ENCODE assay signal across 29 cellular contexts in genomic region chr7:133947458-133948044, GRCh38.
"Had no signal": no experiment of that assay in that cellular context is flagged by ENCODE, and none has a peak within 500 bp of the region (broad histone marks: within the 10 kb centered on the region; RNA-seq: fewer than 3 reads in every experiment).

No MANE protein-coding gene starts in this region.

- DNase-seq: activated CD4-positive, alpha-beta T cell treated with anti-CD3 and anti-CD28 coated beads for 4 hours; activated CD4-positive, alpha-beta T cell treated with anti-CD3 and anti-CD28 coated beads, Interleukin-2, amount 50 U/mL, for 4 hours; activated CD4-positive, CD25-positive, alpha-beta regulatory T cell; activated naive CD4-positive, alpha-beta T cell; activated T-cell treated with anti-CD3 and anti-CD28 coated beads for 4 hours; activated T-cell treated with anti-CD3 and anti-CD28 coated beads, Interleukin-2, amount 50 U/mL, for 72 hours; dermis blood vessel endothelial cell; effector CD8-positive, alpha-beta T cell; head of caudate nucleus; hypothalamus; immature natural killer cell; kidney; left colon; mammary epithelial cell; naive B cell; nephron progenitor cell; ovary; right lobe of liver; stimulated activated CD4-positive, alpha-beta T cell treated with anti-CD3 and anti-CD28 coated beads, Interleukin-4, amount 100 ng/mL, for 1 hour; stimulated activated naive CD8-positive, alpha-beta T cell treated with anti-CD3 and anti-CD28 coated beads, Interleukin-15, Interleukin-2, amounts not matched to agents 100 U/mL and 50 U/mL, for 24 hours; T1000; trophoblast cell had no signal

- H3K27me3 Mint-ChIP-seq: central memory CD8-positive, alpha-beta T cell; naive B cell; progenitor cell of endocrine pancreas had no signal

- H3K36me3 ChIP-seq: ovary, right lobe of liver, thoracic aorta had no signal

- H3K9me3 Mint-ChIP-seq: central memory CD8-positive, alpha-beta T cell; immature natural killer cell; nephron progenitor cell had no signal

- H3K4me3 ChIP-seq: gastroesophageal sphincter, ovary, right lobe of liver, thoracic aorta had no signal

- H3K27ac Mint-ChIP-seq: activated naive CD4-positive, alpha-beta T cell treated with anti-CD3 and anti-CD28 coated beads, Interleukin-2, amount 50 U/mL, for 72 hours; activated T-cell treated with anti-CD3 and anti-CD28 coated beads, Interleukin-2, amount 50 U/mL, for 72 hours; immature natural killer cell; naive B cell; nephron progenitor cell; progenitor cell of endocrine pancreas; T-helper 1 cell treated with Interleukin-12 subunit alpha and Interleukin-12 subunit beta and Interleukin-4 antibody, amounts not matched to agents 30 μg/mL and 1 μg/mL, for 36 hours had no signal

- H3K4me1 Mint-ChIP-seq: central memory CD8-positive, alpha-beta T cell; immature natural killer cell had no signal

- ATAC-seq: activated naive CD4-positive, alpha-beta T cell treated with anti-CD3 and anti-CD28 coated beads, Interleukin-2, amount 50 U/mL, for 72 hours; activated T-cell treated with anti-CD3 and anti-CD28 coated beads, Interleukin-2, amount 50 U/mL, for 72 hours; gastroesophageal sphincter; left colon; right lobe of liver; stimulated activated naive CD8-positive, alpha-beta T cell treated with anti-CD3 and anti-CD28 coated beads, Interleukin-15, Interleukin-2, amounts not matched to agents 100 U/mL and 50 U/mL, for 24 hours had no signal

- H3K9me3 ChIP-seq: gastroesophageal sphincter, ovary, right lobe of liver, thoracic aorta had no signal

- H3K4me3 Mint-ChIP-seq: activated T-cell treated with anti-CD3 and anti-CD28 coated beads, Interleukin-2, amount 50 U/mL, for 72 hours; central memory CD8-positive, alpha-beta T cell; immature natural killer cell; mesothelial cell of epicardium; naive B cell; nephron progenitor cell; T-helper 1 cell treated with Interleukin-12 subunit alpha and Interleukin-12 subunit beta and Interleukin-4 antibody, amounts not matched to agents 30 μg/mL and 1 μg/mL, for 36 hours had no signal

- H3K27ac ChIP-seq: gastroesophageal sphincter, ovary, right lobe of liver, thoracic aorta had no signal

- H3K27me3 ChIP-seq: gastroesophageal sphincter, ovary, right lobe of liver had no signal

- H3K4me1 ChIP-seq: gastroesophageal sphincter, right lobe of liver had no signal
